ENCODE assay signal across 10 cellular contexts in genomic region chr12:26608273-26608672, GRCh38.
"Had no signal": no experiment of that assay in that cellular context is flagged by ENCODE, and none has a peak within 500 bp of the region (broad histone marks: within the 10 kb centered on the region; RNA-seq: fewer than 3 reads in every experiment).

No MANE protein-coding gene starts in this region.

- H3K4me1 ChIP-seq: HAP-1 had no signal

- H3K4me3 ChIP-seq: GM23248, HAP-1 had no signal

- H3K9ac ChIP-seq: GM23248 had no signal

- H3K36me3 ChIP-seq: HAP-1 had no signal

- H2AFZ ChIP-seq: GM23248 had no signal

- DNase-seq: GOT3, H7, H9, HCEC 1CT, HFFc6 had no signal

- H3K27ac Mint-ChIP-seq: HFFc6 had no signal

- H3K9me3 ChIP-seq: HAP-1 had no signal

- H3K9me3 Mint-ChIP-seq: H9, HFFc6 had no signal

- H3K4me1 Mint-ChIP-seq: H9 had no signal

- H3K4me3 Mint-ChIP-seq: H9, HFFc6 had no signal

- H3K27ac ChIP-seq: GM23248 had no signal

- FAIRE-seq: H1, H54 had no signal

- ATAC-seq: HCT116 had no signal
